In genomic region chr17:614637-615546, GRCh38 we compare ENCODE assay signal across 1 cellular context.
TF ChIP-seq lines count a peak whose summit lies in the region.

No MANE protein-coding gene starts in this region.

TF ChIP-seq in GM23338, 12 proteins besides CTCF, POLR2A, EP300 and RAD21:
- TF ChIP-seq ZNF462 (CRISPR knock-in tag; IDR thresholded peaks at IDR 0.05) (no peak), EZH2phosphoT487 (IDR thresholded peaks at IDR 0.05; ENCODE audit: unreplicated experiment) (no peak), EZH2 (IDR thresholded peaks at IDR 0.05; ENCODE audit: low read depth, unreplicated experiment) (no peak)
TF ChIP-seq in GM23338: peak in this region for 0.
